Comparison of ENCODE assay signal across 7 cellular contexts in genomic region chr3:48990636-48991421, GRCh38. TPM values are rescaled to one million over a fixed set of nuclear protein-coding genes. Genes with fewer than 3 reads are reported as not detected.
DNase-seq lines count a peak whose midpoint lies in the region; ATAC-seq and TF ChIP-seq lines count a peak whose summit lies in the region.

No MANE protein-coding gene starts in this region.

- WGBS in lung, 2 donors: 5 to 6% methylated on average over 40 of the region's 40 CpGs

- H3K9me3 ChIP-seq in lung (ENCODE audit: control insufficient read depth in 2 of 2, insufficient read depth in 1 of 2, low read length in 1 of 2): no peaks in the 10 kb centered on the region

- peak overlapping the region; percentile 75 for H3K4me3 Mint-ChIP-seq in chondrocyte (ENCODE audit: unreplicated experiment)

- ATAC-seq in GM21529 (IDR thresholded peaks at IDR 0.05; ENCODE audit: unreplicated experiment): peak; percentile 13
- peak; percentile 22 for ATAC-seq in lung (ENCODE audit: insufficient read depth, low FRiP score)

- H3K27me3 ChIP-seq in lung (ENCODE audit: control insufficient read depth, insufficient read depth): no peaks in the 10 kb centered on the region

- peak; percentile 40 for DNase-seq in EH (ENCODE audit: low read depth)
- peak; percentile 59 for DNase-seq in OCI-M1 (lab: John Stamatoyannopoulos, UW)
- no peak for DNase-seq in chondrocyte (ENCODE audit: low spot score)
- DNase-seq in lung (ENCODE audit: low spot score): no peak
- peak; percentile 67 for DNase-seq in superior temporal gyrus (ENCODE audit: extremely low spot score)
- no peak for DNase-seq in D341Med (ENCODE audit: low spot score)

- no peak for TF ChIP-seq CTCF in chondrocyte (IDR thresholded peaks at IDR 0.05)
- TF ChIP-seq CTCF in lung (IDR thresholded peaks at IDR 0.05; ENCODE audit: control extremely low read depth, extremely low read depth): no peak

- peak overlapping the region; percentile 90 for H3K4me3 ChIP-seq in lung

- no peaks in the 10 kb centered on the region for H3K9me3 Mint-ChIP-seq in chondrocyte (ENCODE audit: low read depth)

- peak overlapping the region; percentile 51 for H3K27ac Mint-ChIP-seq in chondrocyte (ENCODE audit: unreplicated experiment)

- H3K36me3 ChIP-seq in lung (ENCODE audit: control insufficient read depth in 2 of 2, insufficient read depth in 2 of 2, low read length in 2 of 2): peaks cover 0 to 5% of the 10 kb centered on the region in 2 donors

- H3K4me1 Mint-ChIP-seq in chondrocyte (ENCODE audit: low read depth): peaks cover 28% of the 10 kb centered on the region

- H3K36me3 Mint-ChIP-seq in chondrocyte (ENCODE audit: low read depth): peaks cover 1% of the 10 kb centered on the region

- peaks cover 8 to 9% of the 10 kb centered on the region in 2 donors for H3K4me1 ChIP-seq in lung (ENCODE audit: control insufficient read depth in 2 of 2, insufficient read depth in 2 of 2, low read length in 2 of 2)

- H3K27me3 Mint-ChIP-seq in chondrocyte (ENCODE audit: low read depth): no peaks in the 10 kb centered on the region

- H3K27ac ChIP-seq in lung (ENCODE audit: low read depth in 1 of 2, low read length in 1 of 2): peak overlapping the region; percentile 82 to 98

RNA-seq across cellular contexts. Expression of gene P4HTM, which starts 0.8 kb away (rescaled TPM):
- total RNA-seq in chondrocyte (25.6 to 31.0 TPM (median 26.3 TPM) in 3 replicates), lung (10 to 100 TPM; 58.8 to 66.4 TPM)
- polyA plus RNA-seq in lung: 10 to 100 TPM; 36.0 to 36.2 TPM

RNA-seq across cellular contexts. Expression of gene WDR6, which starts 16.4 kb away (rescaled TPM):
- 164 to 222 TPM (median 168 TPM) in 3 replicates for total RNA-seq in chondrocyte
- 100 to 1,000 TPM in 1 of 2 donors, 10 to 100 TPM in 1; 88.7 to 138 TPM for total RNA-seq in lung
- 100 to 1,000 TPM in 1 of 2 donors, 10 to 100 TPM in 1; 80.3 to 130 TPM for polyA plus RNA-seq in lung

RNA-seq across cellular contexts. Expression of gene DALRD3, which starts 27.6 kb away (rescaled TPM):
- total RNA-seq in chondrocyte: 18.3 to 29.7 TPM (median 21.5 TPM) in 3 replicates
- total RNA-seq in lung: 10 to 100 TPM; 37.7 to 39.5 TPM
- polyA plus RNA-seq in lung: 10 to 100 TPM; 24.3 to 28.8 TPM

RNA-seq across cellular contexts. Expression of gene NDUFAF3, which starts 31.1 kb away (rescaled TPM):
- total RNA-seq in chondrocyte (60.4 to 74.3 TPM (median 69.2 TPM) in 3 replicates), lung (100 to 1,000 TPM in 1 of 2 donors, 10 to 100 TPM in 1; 49.9 to 115 TPM)
- polyA plus RNA-seq in lung: 100 to 1,000 TPM; 105 to 143 TPM

RNA-seq across cellular contexts. Expression of gene IMPDH2, which starts 38.4 kb away (rescaled TPM):
- total RNA-seq in chondrocyte: 133 to 199 TPM (median 140 TPM) in 3 replicates
- total RNA-seq in lung: 100 to 1,000 TPM; 166 to 216 TPM
- polyA plus RNA-seq in lung: 100 to 1,000 TPM; 129 to 154 TPM

Comparison
In these comparisons a context has a peak if more than half of its experiments do, and no peak if none do; other contexts are left out.
1. DNase-seq: peak in EH (single experiment), OCI-M1 (single experiment) and superior temporal gyrus (single experiment); none in chondrocyte (single experiment), lung (single experiment) and D341Med (single experiment).